22 cellular contexts compared by ENCODE assay signal in genomic region chr20:33635341-33635740, GRCh38. TPM values are rescaled to one million over a fixed set of nuclear protein-coding genes. Genes with fewer than 3 reads are reported as not detected.
"Had no signal": no experiment of that assay in that cellular context is flagged by ENCODE, and none has a peak within 500 bp of the region (broad histone marks: within the 10 kb centered on the region; RNA-seq: fewer than 3 reads in every experiment).

No MANE protein-coding gene starts in this region.

- H3K9me3 ChIP-seq: esophagus squamous epithelium, psoas muscle, right lobe of liver, tibial artery, upper lobe of right lung, vagina had no signal

- H3K27ac Mint-ChIP-seq: dendritic cell treated with granulocyte-macrophage colony-stimulating factor and Interleukin-4, amounts not matched to agents 40 ng/mL and 50 ng/mL, for 4 days; naive thymus-derived CD4-positive, alpha-beta T cell; nephron progenitor cell; stimulated activated memory B cell treated with anti-CD40 and anti-IgM and Interleukin-4, amounts not matched to agents 10 μg/mL and 1 μg/mL and 100 μg/mL, for 72 hours; stimulated activated naive CD8-positive, alpha-beta T cell treated with anti-CD3 and anti-CD28 coated beads, Interleukin-15, Interleukin-2, amounts not matched to agents 100 ng/mL and 50 ng/mL, for 24 hours had no signal

- H3K4me1 Mint-ChIP-seq: nephron progenitor cell; stimulated activated memory B cell treated with anti-CD40 and anti-IgM and Interleukin-4, amounts not matched to agents 10 μg/mL and 1 μg/mL and 100 μg/mL, for 72 hours had no signal

- H3K27me3 Mint-ChIP-seq: dendritic cell treated with granulocyte-macrophage colony-stimulating factor and Interleukin-4, amounts not matched to agents 40 ng/mL and 50 ng/mL, for 4 days; naive thymus-derived CD4-positive, alpha-beta T cell; stimulated activated memory B cell treated with anti-CD40 and anti-IgM and Interleukin-4, amounts not matched to agents 10 μg/mL and 1 μg/mL and 100 μg/mL, for 72 hours; stimulated activated naive CD8-positive, alpha-beta T cell treated with anti-CD3 and anti-CD28 coated beads, Interleukin-15, Interleukin-2, amounts not matched to agents 100 ng/mL and 50 ng/mL, for 24 hours had no signal

- ATAC-seq: left colon; naive thymus-derived CD4-positive, alpha-beta T cell; psoas muscle; right lobe of liver; stimulated activated memory B cell treated with anti-CD40 and anti-IgM and Interleukin-4, amounts not matched to agents 10 μg/mL and 1 μg/mL and 100 μg/mL, for 72 hours; upper lobe of right lung had no signal

- H3K4me3 Mint-ChIP-seq: dendritic cell treated with granulocyte-macrophage colony-stimulating factor and Interleukin-4, amounts not matched to agents 40 ng/mL and 50 ng/mL, for 4 days; naive thymus-derived CD4-positive, alpha-beta T cell; nephron progenitor cell; stimulated activated memory B cell treated with anti-CD40 and anti-IgM and Interleukin-4, amounts not matched to agents 10 μg/mL and 1 μg/mL and 100 μg/mL, for 72 hours; stimulated activated naive CD8-positive, alpha-beta T cell treated with anti-CD3 and anti-CD28 coated beads, Interleukin-15, Interleukin-2, amounts not matched to agents 100 ng/mL and 50 ng/mL, for 24 hours had no signal

- DNase-seq: esophagus squamous epithelium; foreskin fibroblast; kidney; left colon; mesendoderm; naive thymus-derived CD4-positive, alpha-beta T cell; nephron progenitor cell; psoas muscle; retina; right lobe of liver; stimulated activated CD4-positive, alpha-beta T cell treated with anti-CD3 and anti-CD28 coated beads, Interleukin-4, amount 100 ng/mL, for 24 hours; tibial artery; upper lobe of right lung had no signal

- H3K4me1 ChIP-seq: esophagus squamous epithelium, psoas muscle, tibial artery, upper lobe of right lung, vagina had no signal

- H3K27me3 ChIP-seq: esophagus squamous epithelium, right lobe of liver, tibial artery, upper lobe of right lung, vagina had no signal

- H3K4me3 ChIP-seq: esophagus squamous epithelium, psoas muscle, right lobe of liver, tibial artery, upper lobe of right lung, vagina had no signal

- H3K27ac ChIP-seq: esophagus squamous epithelium, parathyroid adenoma, psoas muscle, right lobe of liver, tibial artery, upper lobe of right lung, vagina had no signal

- H3K9me3 Mint-ChIP-seq: dendritic cell treated with granulocyte-macrophage colony-stimulating factor and Interleukin-4, amounts not matched to agents 40 ng/mL and 50 ng/mL, for 4 days; naive thymus-derived CD4-positive, alpha-beta T cell; nephron progenitor cell; stimulated activated memory B cell treated with anti-CD40 and anti-IgM and Interleukin-4, amounts not matched to agents 10 μg/mL and 1 μg/mL and 100 μg/mL, for 72 hours; stimulated activated naive CD8-positive, alpha-beta T cell treated with anti-CD3 and anti-CD28 coated beads, Interleukin-15, Interleukin-2, amounts not matched to agents 100 ng/mL and 50 ng/mL, for 24 hours had no signal

RNA-seq across cellular contexts. Expression of gene C20orf144, which starts 26.8 kb away (rescaled TPM):
- total RNA-seq: epithelial cell of proximal tubule, esophagus squamous epithelium, left colon, liver, omental fat pad, psoas muscle, temporal lobe, vagina had no signal
